8 cellular contexts compared by ENCODE assay signal in the genomic region with DNA sequence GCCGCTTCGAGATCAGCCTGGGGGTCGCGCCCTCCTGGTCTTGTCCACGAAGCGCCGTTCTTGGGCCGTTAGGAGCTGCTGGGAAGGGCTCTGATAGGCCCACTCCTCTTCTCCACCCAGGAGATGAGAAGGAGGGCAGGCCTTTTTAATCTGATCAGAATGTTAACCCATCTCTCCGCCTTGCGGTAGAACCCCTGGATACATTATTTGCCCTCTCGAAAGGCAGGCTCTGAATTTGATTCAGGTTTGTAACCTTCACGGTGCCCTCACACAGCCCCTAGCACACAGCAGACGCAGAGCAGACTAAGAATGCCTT. TPM values are rescaled to one million over a fixed set of nuclear protein-coding genes. Genes with fewer than 3 reads are reported as not detected.
DNase-seq lines count a peak whose midpoint lies in the region; ATAC-seq, FAIRE-seq and TF ChIP-seq lines count a peak whose summit lies in the region.

A gene (plus strand): TSS at position 43 of the 316 bp plus-strand sequence. CDS start 9,741 bp downstream, outside the sequence.

- no peaks in the 10 kb centered on the region for H3K9me3 ChIP-seq in hepatocyte (ENCODE audit: low read depth)
- H3K9me3 ChIP-seq in small intestine (ENCODE audit: control insufficient read depth, low read depth): no peaks in the 10 kb centered on the region

- H3K36me3 Mint-ChIP-seq in activated T-helper 1 cell treated with anti-CD3 and anti-CD28 coated beads, Interleukin-12 subunit alpha, Interleukin-12 subunit beta, Interleukin-2, Interleukin-4 antibody, amounts not matched to agents 30 ng/mL and 10 ng/mL and 1 ng/mL, durations not matched to agents 14 hours and 24 hours and 36 hours (ENCODE audit: low read depth): peaks cover 5% of the 10 kb centered on the region

- H3K27ac ChIP-seq in hepatocyte (peak within 1 kb of the TSS; percentile 94), small intestine (ENCODE audit: low read depth in 1 of 2, low read length in 1 of 2) (peak within 1 kb of the TSS; percentile 52 to 88)

- peak within 1 kb of the TSS; percentile 85 for H2AFZ ChIP-seq in hepatocyte

- no peak for TF ChIP-seq POLR2A in erythroblast (IDR thresholded peaks at IDR 0.05; ENCODE audit: low read length)

- ATAC-seq in HG03432 (IDR thresholded peaks at IDR 0.05; ENCODE audit: unreplicated experiment): no peak

- no peaks in the 10 kb centered on the region for H4K20me1 ChIP-seq in hepatocyte (ENCODE audit: insufficient read depth, poor library complexity, severe bottlenecking)

- peaks cover 18% of the 10 kb centered on the region for H3K4me1 Mint-ChIP-seq in activated T-helper 1 cell treated with anti-CD3 and anti-CD28 coated beads, Interleukin-12 subunit alpha, Interleukin-12 subunit beta, Interleukin-2, Interleukin-4 antibody, amounts not matched to agents 30 ng/mL and 10 ng/mL and 1 ng/mL, durations not matched to agents 14 hours and 24 hours and 36 hours (ENCODE audit: low read depth)

- peaks cover 6% of the 10 kb centered on the region for H3K27me3 Mint-ChIP-seq in activated T-helper 1 cell treated with anti-CD3 and anti-CD28 coated beads, Interleukin-12 subunit alpha, Interleukin-12 subunit beta, Interleukin-2, Interleukin-4 antibody, amounts not matched to agents 30 ng/mL and 10 ng/mL and 1 ng/mL, durations not matched to agents 14 hours and 24 hours and 36 hours (ENCODE audit: insufficient read depth)

- H3K4me3 ChIP-seq in HFF-Myc (replicated peaks; ENCODE audit: low read depth, low read length) (peak within 1 kb of the TSS; percentile 56), hepatocyte (peak within 1 kb of the TSS; percentile 46), small intestine (ENCODE audit: low read depth in 1 of 2, low read length in 2 of 2) (peak within 1 kb of the TSS; percentile 26 to 47)

- DNase-seq in HFF-Myc (ENCODE audit: extremely low read depth, low read depth) (no peak), hepatocyte (ENCODE audit: low spot score) (no peak), small intestine (no peak), cerebellum (ENCODE audit: low spot score) (no peak), NCI-H446 treated with DMSO at 0.1 percent for 48 hours (lab: John Stamatoyannopoulos, UW) (no peak), erythroblast (lab: John Stamatoyannopoulos, UW) (no peak)
- DNase-seq in activated T-helper 1 cell treated with anti-CD3 and anti-CD28 coated beads, Interleukin-12 subunit alpha, Interleukin-12 subunit beta, Interleukin-2, Interleukin-4 antibody, amounts not matched to agents 30 ng/mL and 10 ng/mL and 1 ng/mL, durations not matched to agents 14 hours and 24 hours and 36 hours (ENCODE audit: low spot score): no peak

- intact Hi-C loops in activated T-helper 1 cell treated with anti-CD3 and anti-CD28 coated beads, Interleukin-12 subunit alpha, Interleukin-12 subunit beta, Interleukin-2, Interleukin-4 antibody, amounts not matched to agents 30 ng/mL and 10 ng/mL and 1 ng/mL, durations not matched to agents 14 hours and 24 hours and 36 hours (cut with micrococcal nuclease): loop anchor here (1.0 to 5.0 kb wide), 11 partner anchors 44 to 1064 kb away; a partner anchor contains a TSS

- peaks cover 8% of the 10 kb centered on the region for H3K9me3 Mint-ChIP-seq in activated T-helper 1 cell treated with anti-CD3 and anti-CD28 coated beads, Interleukin-12 subunit alpha, Interleukin-12 subunit beta, Interleukin-2, Interleukin-4 antibody, amounts not matched to agents 30 ng/mL and 10 ng/mL and 1 ng/mL, durations not matched to agents 14 hours and 24 hours and 36 hours

- no peaks in the 10 kb centered on the region for H3K9me2 ChIP-seq in hepatocyte (replicated peaks; ENCODE audit: insufficient read depth)

- H3K27me3 ChIP-seq in hepatocyte: no peaks in the 10 kb centered on the region
- no peaks in the 10 kb centered on the region for H3K27me3 ChIP-seq in small intestine (ENCODE audit: control insufficient read depth in 2 of 2, insufficient read depth in 2 of 2, low read length in 2 of 2)

- 36% methylated on average over 13 of the region's 13 CpGs for WGBS in hepatocyte (ENCODE audit: low lambda C conversion rate, missing lambda C conversion rate)
- 46 to 50% (median 47%) methylated on average over 13 of the region's 13 CpGs for WGBS in small intestine, 3 donors

- H3K27ac Mint-ChIP-seq in activated T-helper 1 cell treated with anti-CD3 and anti-CD28 coated beads, Interleukin-12 subunit alpha, Interleukin-12 subunit beta, Interleukin-2, Interleukin-4 antibody, amounts not matched to agents 30 ng/mL and 10 ng/mL and 1 ng/mL, durations not matched to agents 14 hours and 24 hours and 36 hours: peak within 1 kb of the TSS; percentile 83

- TF ChIP-seq CTCF in HFF-Myc (IDR thresholded peaks at IDR 0.05; ENCODE audit: low read depth, low read length, missing control alignments) (no peak), hepatocyte (IDR thresholded peaks at IDR 0.05; ENCODE audit: poor library complexity) (no peak)

- H3K36me3 ChIP-seq in hepatocyte (replicated peaks; ENCODE audit: insufficient read depth, low read depth) (no peaks in the 10 kb centered on the region), small intestine (ENCODE audit: control insufficient read depth in 2 of 2, insufficient read depth in 2 of 2, low read length in 2 of 2) (no peaks in the 10 kb centered on the region)

- H3K4me3 Mint-ChIP-seq in activated T-helper 1 cell treated with anti-CD3 and anti-CD28 coated beads, Interleukin-12 subunit alpha, Interleukin-12 subunit beta, Interleukin-2, Interleukin-4 antibody, amounts not matched to agents 30 ng/mL and 10 ng/mL and 1 ng/mL, durations not matched to agents 14 hours and 24 hours and 36 hours: peak within 1 kb of the TSS; percentile 84

- peaks cover 8% of the 10 kb centered on the region for H3K4me1 ChIP-seq in hepatocyte (ENCODE audit: insufficient read depth)
- H3K4me1 ChIP-seq in small intestine (ENCODE audit: control insufficient read depth in 2 of 2, insufficient read depth in 1 of 2, low read depth in 1 of 2, low read length in 1 of 2): no peaks in the 10 kb centered on the region

- FAIRE-seq in small intestine (lab: Jason Lieb, UNC): no peak

- peaks cover 4% of the 10 kb centered on the region for H3K79me2 ChIP-seq in hepatocyte

- peak within 1 kb of the TSS; percentile 83 for H3K4me2 ChIP-seq in hepatocyte

RNA-seq across cellular contexts. Expression of the gene that starts here (rescaled TPM):
- not detected in 2 replicates for total RNA-seq in activated T-helper 1 cell treated with anti-CD3 and anti-CD28 coated beads, Interleukin-12 subunit alpha, Interleukin-12 subunit beta, Interleukin-2, Interleukin-4 antibody, amounts not matched to agents 30 ng/mL and 10 ng/mL and 1 ng/mL, durations not matched to agents 14 hours and 24 hours and 36 hours
- total RNA-seq in hepatocyte (not detected in 2 replicates), cerebellum (not detected)
- polyA plus RNA-seq in hepatocyte (not detected in 2 replicates), small intestine (not detected)
